In genomic region chr16:77937473-77938195, GRCh38 we compare ENCODE assay signal across 17 cellular contexts.
"Had no signal": no experiment of that assay in that cellular context is flagged by ENCODE, and none has a peak within 500 bp of the region (broad histone marks: within the 10 kb centered on the region; RNA-seq: fewer than 3 reads in every experiment).

No MANE protein-coding gene starts in this region.

- ATAC-seq: esophagus mucosa, natural killer cell, T-cell had no signal

- H3K9me3 ChIP-seq: adrenal gland had no signal

- H3K27me3 ChIP-seq: adrenal gland, hepatocyte had no signal

- H3K27ac ChIP-seq: adrenal gland, hepatocyte, left ventricle myocardium inferior, WERI-Rb-1 had no signal

- H3K4me3 ChIP-seq: adrenal gland, hepatocyte, left ventricle myocardium inferior had no signal

- DNase-seq: activated CD4-positive, alpha-beta memory T cell treated with anti-CD3 and anti-CD28 coated beads, Interleukin-2, amount 10 ng/mL, durations not matched to agents 7 days and 5 days; activated effector memory CD4-positive, alpha-beta T cell treated with Interleukin-2 at 50 U/mL for 16 hours; activated naive CD4-positive, alpha-beta T cell treated with anti-CD3 and anti-CD28 coated beads, Interleukin-2, amount 50 U/mL, for 16 hours; activated T-cell treated with anti-CD3 and anti-CD28 coated beads, Interleukin-2, amount 50 U/mL, for 24 hours; adrenal gland; islet precursor cell; left ventricle myocardium inferior; mesenchymal stem cell; natural killer cell; nucleus accumbens; stimulated activated CD4-positive, alpha-beta T cell treated with anti-CD3 and anti-CD28 coated beads, Interleukin-12 subunit alpha, Interleukin-12 subunit beta, amount 100 ng/mL, for 4 hours; stimulated activated CD4-positive, alpha-beta T cell treated with anti-CD3 and anti-CD28 coated beads, Interleukin-2, amount 100 ng/mL, for 24 hours; T-cell; T-helper 9 cell; WERI-Rb-1 had no signal

- H3K36me3 ChIP-seq: adrenal gland, left ventricle myocardium inferior, WERI-Rb-1 had no signal

- H3K4me1 ChIP-seq: adrenal gland, left ventricle myocardium inferior had no signal
